In genomic region chr1:163231385-163231784, GRCh38 we compare ENCODE assay signal across 15 cellular contexts. TPM values are rescaled to one million over a fixed set of nuclear protein-coding genes. Genes with fewer than 3 reads are reported as not detected.
DNase-seq lines count a peak whose midpoint lies in the region; TF ChIP-seq lines count a peak whose summit lies in the region.
"Had no signal": no experiment of that assay in that cellular context is flagged by ENCODE, and none has a peak within 500 bp of the region (broad histone marks: within the 10 kb centered on the region; RNA-seq: fewer than 3 reads in every experiment).

No MANE protein-coding gene starts in this region.

- H3K36me3 Mint-ChIP-seq in mesothelial cell of epicardium = peaks cover 5% of the 10 kb centered on the region
- H3K36me3 Mint-ChIP-seq: neural progenitor cell had no signal

- H3K27me3 ChIP-seq in esophagus muscularis mucosa (no peaks in the 10 kb centered on the region), mesenchymal stem cell (ENCODE audit: control insufficient read depth in 1 of 2, insufficient read depth in 1 of 2, low read length in 2 of 2) (no peaks in the 10 kb centered on the region), suprapubic skin (no peaks in the 10 kb centered on the region), trophoblast cell (ENCODE audit: insufficient read depth, low read length) (no peaks in the 10 kb centered on the region)
- H3K27me3 ChIP-seq: neural progenitor cell, upper lobe of left lung had no signal

- H3K4ac ChIP-seq in mesenchymal stem cell (ENCODE audit: low read depth in 1 of 2, low read length in 2 of 2) (no peak overlapping the region), trophoblast cell (ENCODE audit: low read depth, low read length) (no peak overlapping the region)

- H2BK12ac ChIP-seq in mesenchymal stem cell (ENCODE audit: low read length in 2 of 2) (no peak overlapping the region), trophoblast cell (ENCODE audit: low read length) (no peak overlapping the region)

- TF ChIP-seq CTCF in esophagus muscularis mucosa (IDR thresholded peaks at IDR 0.05) = no peak
- no peak for TF ChIP-seq CTCF in suprapubic skin (IDR thresholded peaks at IDR 0.05)
- TF ChIP-seq CTCF in mesothelial cell of epicardium (IDR thresholded peaks at IDR 0.05; ENCODE audit: unreplicated experiment) = no peak

- H4K12ac ChIP-seq in trophoblast cell (ENCODE audit: low read depth, low read length) = no peak overlapping the region

- H4K91ac ChIP-seq in mesenchymal stem cell (ENCODE audit: low read length) = no peak overlapping the region
- no peak overlapping the region for H4K91ac ChIP-seq in trophoblast cell (ENCODE audit: low read depth, low read length)

- H3K14ac ChIP-seq in mesenchymal stem cell (ENCODE audit: low read length in 2 of 2) (no peak overlapping the region), trophoblast cell (ENCODE audit: low read length) (no peak overlapping the region)

- H3K4me2 ChIP-seq in mesenchymal stem cell (ENCODE audit: low read length, poor library complexity, severe bottlenecking) = no peak overlapping the region
- no peak overlapping the region for H3K4me2 ChIP-seq in trophoblast cell (ENCODE audit: low read length)
- H3K4me2 ChIP-seq: neural progenitor cell, PC-9 had no signal

- intact Hi-C loops in esophagus muscularis mucosa (cut with DNase I) = no loop called here

- H3K18ac ChIP-seq in mesenchymal stem cell (ENCODE audit: low read depth in 1 of 2, low read length in 2 of 2) (no peak overlapping the region), trophoblast cell (ENCODE audit: low read length) (no peak overlapping the region)

- H2AK5ac ChIP-seq in mesenchymal stem cell (ENCODE audit: low read length, severe bottlenecking) = no peak overlapping the region
- H2AK5ac ChIP-seq in trophoblast cell (ENCODE audit: low read length) = no peak overlapping the region

- H3K4me1 ChIP-seq in esophagus muscularis mucosa = peaks cover 6 to 21% (median 16%) of the 10 kb centered on the region in 4 donors
- no peaks in the 10 kb centered on the region for H3K4me1 ChIP-seq in mesenchymal stem cell (ENCODE audit: control insufficient read depth, insufficient read depth, low read depth, low read length)
- H3K4me1 ChIP-seq in suprapubic skin = no peaks in the 10 kb centered on the region
- no peaks in the 10 kb centered on the region for H3K4me1 ChIP-seq in trophoblast cell (ENCODE audit: control insufficient read depth in 1 of 2, insufficient read depth in 2 of 2, low read length in 2 of 2)
- H3K4me1 ChIP-seq: neural progenitor cell, upper lobe of left lung had no signal

- peak; percentile 69 for DNase-seq in AG08395 (ENCODE audit: low spot score)
- peak; percentile 80 for DNase-seq in M059J (ENCODE audit: low read depth)
- no peak for DNase-seq in esophagus muscularis mucosa (ENCODE audit: extremely low spot score)
- DNase-seq in mesenchymal stem cell = peak; percentile 66
- no peak for DNase-seq in SKM-1 (lab: John Stamatoyannopoulos, UW; ENCODE audit: unreplicated experiment)
- no peak for DNase-seq in suprapubic skin (ENCODE audit: low spot score in 2 of 2)
- no peak for DNase-seq in mesothelial cell of epicardium (ENCODE audit: low spot score in 2 of 2, unreplicated experiment in 2 of 2)
- DNase-seq in trophoblast cell = no peak
- DNase-seq: activated CD4-positive, alpha-beta memory T cell treated with anti-CD3 and anti-CD28 coated beads for 36 hours; activated naive CD4-positive, alpha-beta T cell; PC-9; stimulated activated CD4-positive, alpha-beta T cell treated with anti-CD3 and anti-CD28 coated beads, Interleukin-12 subunit alpha, Interleukin-12 subunit beta, amount 100 ng/mL, for 4 hours; T1000; upper lobe of left lung had no signal

- no peaks in the 10 kb centered on the region for H3K9me3 ChIP-seq in esophagus muscularis mucosa
- no peaks in the 10 kb centered on the region for H3K9me3 ChIP-seq in mesenchymal stem cell (ENCODE audit: control insufficient read depth, low read length)
- H3K9me3 ChIP-seq in suprapubic skin = no peaks in the 10 kb centered on the region
- no peaks in the 10 kb centered on the region for H3K9me3 ChIP-seq in trophoblast cell (ENCODE audit: insufficient read depth, low read depth, low read length)
- H3K9me3 ChIP-seq: upper lobe of left lung had no signal

- TF ChIP-seq POLR2A in esophagus muscularis mucosa (IDR thresholded peaks at IDR 0.05; ENCODE audit: low read depth) = no peak
- TF ChIP-seq POLR2A in suprapubic skin (IDR thresholded peaks at IDR 0.05) = no peak

- WGBS in esophagus muscularis mucosa = 25% methylated on average over 2 of the region's 2 CpGs
- 0% methylated on average over 1 of the region's 2 CpGs for WGBS in mesenchymal stem cell
- 43% methylated on average over 2 of the region's 2 CpGs for WGBS in suprapubic skin
- WGBS in trophoblast cell (ENCODE audit: extremely low coverage, insufficient coverage, insufficient read length) = no CpG with 5 or more reads among the region's 2 CpGs

- peaks cover 11% of the 10 kb centered on the region for H3K4me1 Mint-ChIP-seq in mesothelial cell of epicardium

- H3K9ac ChIP-seq in mesenchymal stem cell (ENCODE audit: low read length) = peak overlapping the region; percentile 34
- H3K9ac ChIP-seq in trophoblast cell (ENCODE audit: low read length) = no peak overlapping the region
- H3K9ac ChIP-seq: neural progenitor cell had no signal

- H3K79me1 ChIP-seq in mesenchymal stem cell (replicated peaks; ENCODE audit: low read length, poor library complexity, severe bottlenecking) (no peaks in the 10 kb centered on the region), trophoblast cell (ENCODE audit: low read length) (no peaks in the 10 kb centered on the region)

- peak overlapping the region; percentile 54 to 67 (median 64) for H3K27ac ChIP-seq in esophagus muscularis mucosa (replicated peaks in 1 of 4)
- H3K27ac ChIP-seq in mesenchymal stem cell (ENCODE audit: low read length, poor library complexity, severe bottlenecking) = no peak overlapping the region
- no peak overlapping the region for H3K27ac ChIP-seq in suprapubic skin
- H3K27ac ChIP-seq in trophoblast cell (ENCODE audit: low read depth, low read length) = no peak overlapping the region
- H3K27ac ChIP-seq: neural progenitor cell, PC-9, upper lobe of left lung had no signal

- TF ChIP-seq EP300 in esophagus muscularis mucosa (IDR thresholded peaks at IDR 0.05) (no peak), suprapubic skin (IDR thresholded peaks at IDR 0.05) (no peak)

- no peak overlapping the region for H2BK5ac ChIP-seq in mesenchymal stem cell (ENCODE audit: low read depth, low read length, poor library complexity, severe bottlenecking)
- H2BK5ac ChIP-seq in trophoblast cell (ENCODE audit: low read depth, low read length, poor library complexity) = no peak overlapping the region

- H3K4me3 Mint-ChIP-seq in mesothelial cell of epicardium = no peak overlapping the region
- H3K4me3 Mint-ChIP-seq: activated CD4-positive, alpha-beta memory T cell treated with anti-CD3 and anti-CD28 coated beads for 36 hours; neural progenitor cell had no signal

- H3K23ac ChIP-seq in mesenchymal stem cell (ENCODE audit: low read length in 2 of 2) (no peak overlapping the region), trophoblast cell (ENCODE audit: low read length) (no peak overlapping the region)

- no peak overlapping the region for H2BK15ac ChIP-seq in mesenchymal stem cell (ENCODE audit: low read depth, poor library complexity, severe bottlenecking)

- no peaks in the 10 kb centered on the region for H3K36me3 ChIP-seq in esophagus muscularis mucosa
- no peaks in the 10 kb centered on the region for H3K36me3 ChIP-seq in mesenchymal stem cell (ENCODE audit: control insufficient read depth in 1 of 2, insufficient read depth in 2 of 2, low read depth in 1 of 2, low read length in 2 of 2)
- no peaks in the 10 kb centered on the region for H3K36me3 ChIP-seq in suprapubic skin
- no peaks in the 10 kb centered on the region for H3K36me3 ChIP-seq in trophoblast cell (ENCODE audit: control insufficient read depth in 1 of 2, insufficient read depth in 2 of 2, low read length in 2 of 2)
- H3K36me3 ChIP-seq: neural progenitor cell, upper lobe of left lung had no signal

- H4K8ac ChIP-seq in mesenchymal stem cell (ENCODE audit: low read length) = no peak overlapping the region
- H4K8ac ChIP-seq in trophoblast cell (ENCODE audit: low read depth, low read length) = no peak overlapping the region

- H2BK120ac ChIP-seq in mesenchymal stem cell (ENCODE audit: low read depth, low read length) (no peak overlapping the region), trophoblast cell (ENCODE audit: insufficient read depth, low read length, poor library complexity) (no peak overlapping the region)

- H3K27ac Mint-ChIP-seq in mesothelial cell of epicardium = no peak overlapping the region
- H3K27ac Mint-ChIP-seq: activated CD4-positive, alpha-beta memory T cell treated with anti-CD3 and anti-CD28 coated beads for 36 hours; neural progenitor cell had no signal

- H2AFZ ChIP-seq in mesenchymal stem cell (ENCODE audit: low read depth, low read length) = no peak overlapping the region
- no peak overlapping the region for H2AFZ ChIP-seq in trophoblast cell (ENCODE audit: insufficient read depth, low read length, poor library complexity)
- H2AFZ ChIP-seq: neural progenitor cell, PC-9 had no signal

- no peaks in the 10 kb centered on the region for H3K79me2 ChIP-seq in trophoblast cell (ENCODE audit: control insufficient read depth, insufficient read depth, low read length, poor library complexity)

- H3K9me3 Mint-ChIP-seq in mesothelial cell of epicardium = peaks cover 7% of the 10 kb centered on the region
- H3K9me3 Mint-ChIP-seq: activated CD4-positive, alpha-beta memory T cell treated with anti-CD3 and anti-CD28 coated beads for 36 hours had no signal

- no peaks in the 10 kb centered on the region for H3K27me3 Mint-ChIP-seq in mesothelial cell of epicardium (ENCODE audit: low read depth)
- H3K27me3 Mint-ChIP-seq: activated CD4-positive, alpha-beta memory T cell treated with anti-CD3 and anti-CD28 coated beads for 36 hours had no signal

- no peak overlapping the region for H3K4me3 ChIP-seq in esophagus muscularis mucosa
- H3K4me3 ChIP-seq in mesenchymal stem cell (ENCODE audit: insufficient read depth in 1 of 2, low read depth in 1 of 2, low read length in 2 of 2) = no peak overlapping the region
- no peak overlapping the region for H3K4me3 ChIP-seq in suprapubic skin
- H3K4me3 ChIP-seq in trophoblast cell (ENCODE audit: low read depth, low read length) = no peak overlapping the region
- H3K4me3 ChIP-seq: neural progenitor cell, PC-9, upper lobe of left lung had no signal

RNA-seq across cellular contexts. Expression of gene RGS5, which starts 28.7 kb away (rescaled TPM):
- 0.54 and 7.0 TPM in 2 replicates for total RNA-seq in M059J (2014; rRNA removed; shearing (Covaris generic))
- 100 to 1,000 TPM in 3 of 4 donors, 10 to 100 TPM in 1; 88.9 to 455 (median 205) TPM for total RNA-seq in esophagus muscularis mucosa
- polyA plus RNA-seq in mesenchymal stem cell (2013, experiment 1 of 2) = 54.5 TPM
- polyA plus RNA-seq in mesenchymal stem cell (2013, experiment 2 of 2) = 51.6 TPM
- 10 to 100 TPM in 3 of 4 donors, 1 to 10 TPM in 1; 7.0 to 32.9 (median 21.8) TPM for total RNA-seq in suprapubic skin
- 209 to 263 TPM (median 218 TPM) in 3 replicates for total RNA-seq in mesothelial cell of epicardium
- polyA plus RNA-seq in trophoblast cell (2013) = 19.4 and 20.3 TPM in 2 replicates

Comparison
In these comparisons a context has a peak if more than half of its experiments do, and no peak if none do; other contexts are left out.
1. DNase-seq: peak in AG08395 (single experiment), M059J (single experiment) and mesenchymal stem cell (single experiment); none in esophagus muscularis mucosa (single experiment), SKM-1 (single experiment), suprapubic skin (0 of 2), mesothelial cell of epicardium (0 of 2) and trophoblast cell (0 of 2).
2. H3K27ac ChIP-seq: peak in esophagus muscularis mucosa (4 of 4); none in mesenchymal stem cell (single experiment), suprapubic skin (single experiment) and trophoblast cell (single experiment).